Comparison of ENCODE assay signal across 35 cellular contexts in the genomic region with DNA sequence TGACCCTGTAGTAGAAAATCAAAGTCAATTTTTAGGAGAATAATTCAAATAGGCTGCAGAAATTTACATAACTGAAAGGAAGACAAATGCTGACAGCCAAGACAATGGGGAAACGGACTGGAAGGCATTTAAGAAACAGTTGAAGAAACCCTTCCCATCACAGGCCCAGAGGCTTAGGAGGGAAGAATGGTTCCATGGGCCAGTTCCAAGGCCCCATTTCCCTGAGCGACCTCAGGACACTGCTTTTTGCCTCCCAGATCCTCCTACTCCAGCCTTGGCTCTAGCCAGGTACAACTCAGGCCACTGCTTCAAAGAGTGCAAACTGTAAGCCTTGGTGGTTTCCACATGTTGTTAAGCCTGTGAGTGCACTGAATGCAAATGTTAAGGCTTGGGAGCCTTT.
"Had no signal": no experiment of that assay in that cellular context is flagged by ENCODE, and none has a peak within 500 bp of the region (broad histone marks: within the 10 kb centered on the region; RNA-seq: fewer than 3 reads in every experiment).

No MANE protein-coding gene starts in this region.

- DNase-seq: MG63, MM.1S, MV-4-11, NCI-H1048, NCI-H1092, NCI-H1092 treated with DMSO at 0.1 percent for 48 hours, NCI-H1105, NCI-H1105 treated with DMSO at 0.1 percent for 48 hours, NCI-H1417, NCI-H1417 treated with DMSO at 0.1 percent for 48 hours, NCI-H1436, NCI-H1436 treated with DMSO at 0.1 percent for 48 hours, NCI-H146, NCI-H1694, NCI-H1694 treated with DMSO at 0.1 percent for 48 hours, NCI-H187, NCI-H187 treated with DMSO at 0.1 percent for 48 hours, NCI-H1930, NCI-H2029, NCI-H2029 treated with DMSO at 0.1 percent for 48 hours, NCI-H2081, NCI-H2081 treated with DMSO at 0.1 percent for 48 hours, NCI-H2107, NCI-H2171, NCI-H2171 treated with DMSO at 0.1 percent for 48 hours, NCI-H2227 treated with DMSO at 0.1 percent for 48 hours, NCI-H226, NCI-H345, NCI-H446, NCI-H446 treated with DMSO at 0.1 percent for 48 hours, NCI-H510A, NCI-H510A treated with DMSO at 0.1 percent for 48 hours, NCI-H524, NCI-H524 treated with DMSO at 0.1 percent for 48 hours, NCI-H526 had no signal

- H3K27me3 ChIP-seq: MG63 had no signal

- H3K36me3 ChIP-seq: MG63 had no signal

- H3K4me3 ChIP-seq: MG63 had no signal
